In genomic region chr7:16661924-16662323, GRCh38 we compare ENCODE assay signal across 1 cellular context.
TF ChIP-seq lines count a peak whose summit lies in the region.

No MANE protein-coding gene starts in this region.

TF ChIP-seq in K562, 482 proteins besides CTCF, POLR2A, EP300 and RAD21:
- TF ChIP-seq BRD9 (IDR thresholded peaks at IDR 0.05; ENCODE audit: low read depth, partially characterized antibody) (no peak), ZNF184 (CRISPR knock-in tag; IDR thresholded peaks at IDR 0.05) (no peak), SMARCA4 (IDR thresholded peaks at IDR 0.05) (no peak), SAP30 (IDR thresholded peaks at IDR 0.05; ENCODE audit: borderline replicate concordance, insufficient read depth, low read depth, low read length, poor library complexity, severe bottlenecking) (no peak), GTF2E2 (tag; IDR thresholded peaks at IDR 0.05) (0 out of 2 replicates have a peak, but pooled peaks have one; percentile 7), MEF2D (tag; conservative IDR thresholded peaks at IDR 0.05; ENCODE audit: low read depth) (0 out of 2 replicates have a peak, but pooled peaks have one; percentile 30), MAZ (CRISPR knock-in tag; conservative IDR thresholded peaks at IDR 0.05 in 1 of 2, IDR thresholded peaks at IDR 0.05 in 1 of 2) (no peak)
- TF ChIP-seq, protein P1, sequence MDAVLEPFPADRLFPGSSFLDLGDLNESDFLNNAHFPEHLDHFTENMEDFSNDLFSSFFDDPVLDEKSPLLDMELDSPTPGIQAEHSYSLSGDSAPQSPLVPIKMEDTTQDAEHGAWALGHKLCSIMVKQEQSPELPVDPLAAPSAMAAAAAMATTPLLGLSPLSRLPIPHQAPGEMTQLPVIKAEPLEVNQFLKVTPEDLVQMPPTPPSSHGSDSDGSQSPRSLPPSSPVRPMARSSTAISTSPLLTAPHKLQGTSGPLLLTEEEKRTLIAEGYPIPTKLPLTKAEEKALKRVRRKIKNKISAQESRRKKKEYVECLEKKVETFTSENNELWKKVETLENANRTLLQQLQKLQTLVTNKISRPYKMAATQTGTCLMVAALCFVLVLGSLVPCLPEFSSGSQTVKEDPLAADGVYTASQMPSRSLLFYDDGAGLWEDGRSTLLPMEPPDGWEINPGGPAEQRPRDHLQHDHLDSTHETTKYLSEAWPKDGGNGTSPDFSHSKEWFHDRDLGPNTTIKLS (IDR thresholded peaks at IDR 0.05; ENCODE audit: borderline replicate concordance, low read depth), result no peak
